Comparison of ENCODE assay signal across 24 cellular contexts in genomic region chr2:5442736-5443135, GRCh38.
"Had no signal": no experiment of that assay in that cellular context is flagged by ENCODE, and none has a peak within 500 bp of the region (broad histone marks: within the 10 kb centered on the region; RNA-seq: fewer than 3 reads in every experiment).

No MANE protein-coding gene starts in this region.

- H3K4me3 ChIP-seq: esophagus muscularis mucosa, heart right ventricle, left lung, mucosa of descending colon, pancreas, right lobe of liver, thoracic aorta, tibial nerve, upper lobe of right lung, uterus had no signal

- H3K36me3 ChIP-seq: esophagus muscularis mucosa, heart right ventricle, left lung, neutrophil, pancreas, right lobe of liver, thoracic aorta, tibial nerve, upper lobe of right lung, uterus had no signal

- DNase-seq: effector CD8-positive, alpha-beta T cell; endodermal cell; foreskin melanocyte; glutamatergic neuron; heart right ventricle; hippocampal formation; left cardiac atrium; left lung; mesenchymal stem cell; mucosa of descending colon; naive B cell; pancreas; right lobe of liver; small intestine; stimulated activated CD4-positive, alpha-beta T cell treated with anti-CD3 and anti-CD28 coated beads, Interleukin-15, amount 100 ng/mL, for 24 hours; stimulated activated CD4-positive, alpha-beta T cell treated with anti-CD3 and anti-CD28 coated beads, Interleukin-2, amount 100 ng/mL, for 48 hours; stimulated activated naive B cell treated with anti-CD40 and anti-IgM and Interleukin-4, amounts not matched to agents 10 μg/mL and 1 μg/mL and 100 μg/mL, for 72 hours; upper lobe of right lung; uterus had no signal

- H3K9me3 ChIP-seq: esophagus muscularis mucosa, heart right ventricle, left lung, neutrophil, pancreas, right lobe of liver, thoracic aorta, tibial nerve, upper lobe of right lung, uterus had no signal

- ATAC-seq: heart right ventricle; left cardiac atrium; left lung; mucosa of descending colon; natural killer cell treated with Interleukin-12 subunit alpha and Interleukin-12 subunit beta and Interleukin-15 and Interleukin-18, amount 100 ng/mL, for 72 hours; pancreas; right lobe of liver; stimulated activated naive B cell treated with anti-CD40 and anti-IgM and Interleukin-4, amounts not matched to agents 10 μg/mL and 1 μg/mL and 100 μg/mL, for 72 hours; upper lobe of right lung had no signal

- H3K27me3 ChIP-seq: heart right ventricle, left lung, neutrophil, pancreas, right lobe of liver, tibial nerve, upper lobe of right lung, uterus had no signal

- H3K4me1 ChIP-seq: esophagus muscularis mucosa, heart right ventricle, left lung, pancreas, right lobe of liver, tibial nerve, upper lobe of right lung, uterus had no signal

- H3K27ac ChIP-seq: esophagus muscularis mucosa, heart right ventricle, left lung, neutrophil, pancreas, right lobe of liver, thoracic aorta, tibial nerve, upper lobe of right lung, uterus had no signal
